Comparison of ENCODE assay signal across 27 cellular contexts in the genomic region with DNA sequence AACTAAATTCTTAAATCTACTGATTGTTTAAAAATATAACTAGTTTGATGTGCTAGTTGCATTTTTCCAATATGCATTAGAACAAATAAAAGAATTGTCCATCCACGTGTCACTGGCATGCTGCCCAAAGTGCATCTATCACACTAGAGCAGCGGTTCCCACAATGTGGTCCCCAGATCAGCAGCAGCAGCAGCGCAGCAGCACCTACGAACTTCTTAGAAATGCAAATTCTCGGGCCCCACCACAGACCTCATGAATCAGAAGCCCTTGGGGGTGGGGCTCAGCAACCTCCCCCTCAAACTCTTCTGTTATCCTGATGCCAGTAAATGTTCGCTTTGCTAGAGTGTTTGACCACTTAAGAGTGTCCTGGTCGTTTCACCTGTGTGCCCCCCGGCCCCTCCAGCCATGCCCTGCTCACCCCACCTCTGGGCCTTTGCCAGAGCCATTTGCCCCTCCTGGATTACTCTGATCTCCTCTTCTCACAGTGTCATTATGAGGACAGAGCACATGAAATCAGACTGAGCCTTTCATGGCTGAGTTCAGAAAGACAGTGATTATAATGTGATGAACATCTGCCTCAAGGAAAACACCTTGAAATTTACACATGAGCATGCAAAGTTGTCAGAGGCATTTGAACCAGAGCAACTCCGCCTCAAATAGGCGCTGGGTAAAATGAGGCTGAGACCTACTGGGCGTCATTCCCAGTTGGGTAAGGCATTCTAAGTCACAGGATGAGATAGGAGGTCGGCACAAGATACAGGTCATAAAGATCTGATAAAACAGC. TPM values are rescaled to one million over a fixed set of nuclear protein-coding genes. Genes with fewer than 3 reads are reported as not detected.
DNase-seq lines count a peak whose midpoint lies in the region; ATAC-seq lines count a peak whose summit lies in the region.
"Had no signal": no experiment of that assay in that cellular context is flagged by ENCODE, and none has a peak within 500 bp of the region (broad histone marks: within the 10 kb centered on the region; RNA-seq: fewer than 3 reads in every experiment).

No MANE protein-coding gene starts in this region.

- 0 out of 2 replicates have a peak overlapping the region, but pooled peaks have one; percentile 2 for H3K9ac ChIP-seq in HUES48 (ENCODE audit: low read depth, low read length)
- no peak overlapping the region for H3K9ac ChIP-seq in GM23248

- H3K9me2 ChIP-seq in GM23248 (ENCODE audit: insufficient read depth): no peaks in the 10 kb centered on the region

- no peak overlapping the region for H3K4me3 Mint-ChIP-seq in activated T-helper 17 cell treated with anti-CD3 and anti-CD28 coated beads, Interleukin-2, amount 50 U/mL, for 72 hours
- H3K4me3 Mint-ChIP-seq in natural killer cell treated with Interleukin-12 subunit alpha and Interleukin-12 subunit beta and Interleukin-15 and Interleukin-18, amount 100 ng/mL, for 72 hours: no peak overlapping the region
- H3K4me3 Mint-ChIP-seq: CD4-positive, alpha-beta memory T cell; naive thymus-derived CD4-positive, alpha-beta T cell; stimulated activated naive CD8-positive, alpha-beta T cell treated with anti-CD3 and anti-CD28 coated beads, Interleukin-15, Interleukin-2, amounts not matched to agents 100 ng/mL and 50 ng/mL, for 24 hours had no signal

- no peak overlapping the region for H3K4me2 ChIP-seq in GM23248 (ENCODE audit: unreplicated experiment)

- H3K36me3 Mint-ChIP-seq in activated T-helper 17 cell treated with anti-CD3 and anti-CD28 coated beads, Interleukin-2, amount 50 U/mL, for 72 hours (ENCODE audit: low read depth): no peaks in the 10 kb centered on the region
- H3K36me3 Mint-ChIP-seq in natural killer cell treated with Interleukin-12 subunit alpha and Interleukin-12 subunit beta and Interleukin-15 and Interleukin-18, amount 100 ng/mL, for 72 hours: no peaks in the 10 kb centered on the region
- H3K36me3 Mint-ChIP-seq: activated naive CD4-positive, alpha-beta T cell treated with anti-CD3 and anti-CD28 coated beads, Interleukin-2, amount 50 U/mL, for 72 hours; CD4-positive, alpha-beta memory T cell; naive thymus-derived CD4-positive, alpha-beta T cell had no signal

- DNase-seq in stimulated activated CD8-positive, alpha-beta memory T cell treated with anti-CD3 and anti-CD28 coated beads, Interleukin-15, amount 100 ng/mL, for 48 hours (ENCODE audit: low read depth in 2 of 2): peak; percentile 31 to 35
- no peak for DNase-seq in GM23248
- DNase-seq in DMS53 treated with DMSO at 0.1 percent for 48 hours (lab: John Stamatoyannopoulos, UW; ENCODE audit: unreplicated experiment): no peak
- DNase-seq in natural killer cell treated with Interleukin-12 subunit alpha and Interleukin-12 subunit beta and Interleukin-15 and Interleukin-18, amount 100 ng/mL, for 72 hours (ENCODE audit: low spot score): no peak
- DNase-seq: activated CD4-positive, CD25-positive, alpha-beta regulatory T cell; CD4-positive, alpha-beta memory T cell; effector memory CD4-positive, alpha-beta T cell; left colon; mesendoderm; naive thymus-derived CD4-positive, alpha-beta T cell; NCI-H1092 treated with DMSO at 0.1 percent for 48 hours; NCI-H2081 treated with DMSO at 0.1 percent for 48 hours; NCI-H446 treated with DMSO at 0.1 percent for 48 hours; pancreas; sigmoid colon; T-helper 9 cell; transverse colon had no signal

- H3K36me3 ChIP-seq in HUES48 (ENCODE audit: control insufficient read depth, insufficient read depth, low read length) (no peaks in the 10 kb centered on the region), GM23248 (ENCODE audit: low read depth) (no peaks in the 10 kb centered on the region)
- H3K36me3 ChIP-seq: esophagus muscularis mucosa, pancreas, sigmoid colon, transverse colon had no signal

- H3K27me3 ChIP-seq in HUES48 (ENCODE audit: control insufficient read depth, insufficient read depth, low read length) (no peaks in the 10 kb centered on the region), GM23248 (replicated peaks; ENCODE audit: insufficient read depth) (0 out of 2 replicates have a peak, but pooled peaks cover 14% of the 10 kb centered on the region)
- H3K27me3 ChIP-seq: esophagus muscularis mucosa, sigmoid colon, transverse colon had no signal

- no peaks in the 10 kb centered on the region for H3K9me3 Mint-ChIP-seq in activated T-helper 17 cell treated with anti-CD3 and anti-CD28 coated beads, Interleukin-2, amount 50 U/mL, for 72 hours
- H3K9me3 Mint-ChIP-seq in natural killer cell treated with Interleukin-12 subunit alpha and Interleukin-12 subunit beta and Interleukin-15 and Interleukin-18, amount 100 ng/mL, for 72 hours: no peaks in the 10 kb centered on the region
- H3K9me3 Mint-ChIP-seq: activated naive CD4-positive, alpha-beta T cell treated with anti-CD3 and anti-CD28 coated beads, Interleukin-2, amount 50 U/mL, for 72 hours; CD4-positive, alpha-beta memory T cell; naive thymus-derived CD4-positive, alpha-beta T cell; stimulated activated naive CD8-positive, alpha-beta T cell treated with anti-CD3 and anti-CD28 coated beads, Interleukin-15, Interleukin-2, amounts not matched to agents 100 ng/mL and 50 ng/mL, for 24 hours had no signal

- no peaks in the 10 kb centered on the region for H3K9me3 ChIP-seq in HUES48 (ENCODE audit: control insufficient read depth, insufficient read depth, low read length)
- H3K9me3 ChIP-seq in GM23248 (ENCODE audit: low read depth): no peaks in the 10 kb centered on the region
- H3K9me3 ChIP-seq: esophagus muscularis mucosa, pancreas, sigmoid colon, transverse colon had no signal

- H3K4me3 ChIP-seq in HUES48 (ENCODE audit: low read depth, low read length) (no peak overlapping the region; the same call in 1 of the 2 replicates), GM23248 (no peak overlapping the region)
- H3K4me3 ChIP-seq: esophagus muscularis mucosa, pancreas, sigmoid colon, transverse colon had no signal

- no peaks in the 10 kb centered on the region for H3K79me2 ChIP-seq in GM23248 (ENCODE audit: insufficient read depth)

- ATAC-seq in GM18867 (IDR thresholded peaks at IDR 0.05; ENCODE audit: unreplicated experiment): peak; percentile 51
- peak; percentile 56 for ATAC-seq in activated T-helper 17 cell treated with anti-CD3 and anti-CD28 coated beads, Interleukin-2, amount 50 U/mL, for 72 hours (replicated peaks)
- no peak for ATAC-seq in natural killer cell treated with Interleukin-12 subunit alpha and Interleukin-12 subunit beta and Interleukin-15 and Interleukin-18, amount 100 ng/mL, for 72 hours
- ATAC-seq: activated naive CD4-positive, alpha-beta T cell treated with anti-CD3 and anti-CD28 coated beads, Interleukin-2, amount 50 U/mL, for 72 hours; HCT116; left colon; naive thymus-derived CD4-positive, alpha-beta T cell; pancreas had no signal

- H3K27ac ChIP-seq in HUES48 (ENCODE audit: low read depth, low read length) (no peak overlapping the region), GM23248 (no peak overlapping the region)
- H3K27ac ChIP-seq: esophagus muscularis mucosa, pancreas, sigmoid colon, transverse colon had no signal

- H3F3A ChIP-seq in GM23248 (ENCODE audit: insufficient read depth): no peaks in the 10 kb centered on the region

- peaks cover 10% of the 10 kb centered on the region for H3K27me3 Mint-ChIP-seq in activated T-helper 17 cell treated with anti-CD3 and anti-CD28 coated beads, Interleukin-2, amount 50 U/mL, for 72 hours
- peaks cover 10 to 12% of the 10 kb centered on the region in 2 donors for H3K27me3 Mint-ChIP-seq in natural killer cell treated with Interleukin-12 subunit alpha and Interleukin-12 subunit beta and Interleukin-15 and Interleukin-18, amount 100 ng/mL, for 72 hours

- no peak overlapping the region for H2AFZ ChIP-seq in GM23248

- WGBS in GM23248 (ENCODE audit: low coverage in 1 of 2, low lambda C conversion rate in 2 of 2, missing lambda C conversion rate in 2 of 2), 2 experiments: 59 to 61% methylated on average over 12 of the region's 12 CpGs

- H3K4me1 ChIP-seq in HUES48 (ENCODE audit: control insufficient read depth, insufficient read depth, low read length): peaks cover 22% of the 10 kb centered on the region
- no peaks in the 10 kb centered on the region for H3K4me1 ChIP-seq in GM23248 (ENCODE audit: insufficient read depth)
- H3K4me1 ChIP-seq: pancreas, transverse colon had no signal

- no peak overlapping the region for H3K27ac Mint-ChIP-seq in activated T-helper 17 cell treated with anti-CD3 and anti-CD28 coated beads, Interleukin-2, amount 50 U/mL, for 72 hours
- H3K27ac Mint-ChIP-seq in natural killer cell treated with Interleukin-12 subunit alpha and Interleukin-12 subunit beta and Interleukin-15 and Interleukin-18, amount 100 ng/mL, for 72 hours: no peak overlapping the region
- H3K27ac Mint-ChIP-seq: activated naive CD4-positive, alpha-beta T cell treated with anti-CD3 and anti-CD28 coated beads, Interleukin-2, amount 50 U/mL, for 72 hours; CD4-positive, alpha-beta memory T cell; naive thymus-derived CD4-positive, alpha-beta T cell; stimulated activated naive CD8-positive, alpha-beta T cell treated with anti-CD3 and anti-CD28 coated beads, Interleukin-15, Interleukin-2, amounts not matched to agents 100 ng/mL and 50 ng/mL, for 24 hours had no signal

- no peaks in the 10 kb centered on the region for H4K20me1 ChIP-seq in GM23248 (ENCODE audit: insufficient read depth)

- in situ Hi-C loops in GM23248 (cut with MboI): no loop called here

- H3K4me1 Mint-ChIP-seq in activated T-helper 17 cell treated with anti-CD3 and anti-CD28 coated beads, Interleukin-2, amount 50 U/mL, for 72 hours: no peaks in the 10 kb centered on the region
- H3K4me1 Mint-ChIP-seq in natural killer cell treated with Interleukin-12 subunit alpha and Interleukin-12 subunit beta and Interleukin-15 and Interleukin-18, amount 100 ng/mL, for 72 hours (ENCODE audit: low read depth in 2 of 2): no peaks in the 10 kb centered on the region

RNA-seq across cellular contexts. Expression of a gene that starts 12.6 kb away (rescaled TPM):
- total RNA-seq in activated T-helper 17 cell treated with anti-CD3 and anti-CD28 coated beads, Interleukin-2, amount 50 U/mL, for 72 hours: not detected
- not detected in 2 replicates for total RNA-seq in GM23248 (2014; rRNA removed; shearing (Covaris generic))
- polyA plus RNA-seq in GM23248 (2016; fragmentation: Nextera tagmentation; extraction: Ambion mirVana): not detected in 2 replicates
- not detected for total RNA-seq in natural killer cell treated with Interleukin-12 subunit alpha and Interleukin-12 subunit beta and Interleukin-15 and Interleukin-18, amount 100 ng/mL, for 72 hours
- total RNA-seq: activated naive CD4-positive, alpha-beta T cell treated with anti-CD3 and anti-CD28 coated beads, Interleukin-2, amount 50 U/mL, for 72 hours; CD4-positive, alpha-beta memory T cell; cerebellum; HT1080; left colon; LHCN-M2; naive thymus-derived CD4-positive, alpha-beta T cell; transverse colon had no signal
- polyA plus RNA-seq: CD4-positive, alpha-beta memory T cell; naive thymus-derived CD4-positive, alpha-beta T cell; sigmoid colon had no signal

RNA-seq across cellular contexts. Expression of a gene that starts 28.9 kb away (rescaled TPM):
- total RNA-seq in activated T-helper 17 cell treated with anti-CD3 and anti-CD28 coated beads, Interleukin-2, amount 50 U/mL, for 72 hours: under 1 TPM; 0.32 to 0.69 TPM
- not detected in 2 replicates for total RNA-seq in GM23248 (2014; rRNA removed; shearing (Covaris generic))
- polyA plus RNA-seq in GM23248 (2016; fragmentation: Nextera tagmentation; extraction: Ambion mirVana): not detected in 2 replicates
- total RNA-seq in natural killer cell treated with Interleukin-12 subunit alpha and Interleukin-12 subunit beta and Interleukin-15 and Interleukin-18, amount 100 ng/mL, for 72 hours: not detected
- total RNA-seq: CD4-positive, alpha-beta memory T cell; HT1080; LHCN-M2 had no signal
- polyA plus RNA-seq: CD4-positive, alpha-beta memory T cell had no signal

RNA-seq across cellular contexts. Expression of a gene that starts 30.2 kb away (rescaled TPM):
- total RNA-seq in activated T-helper 17 cell treated with anti-CD3 and anti-CD28 coated beads, Interleukin-2, amount 50 U/mL, for 72 hours: 10 to 100 TPM; 13.1 to 15.9 TPM
- 8.3 and 11.8 TPM in 2 replicates for total RNA-seq in GM23248 (2014; rRNA removed; shearing (Covaris generic))
- polyA plus RNA-seq in GM23248 (2016; fragmentation: Nextera tagmentation; extraction: Ambion mirVana): 8.4 and 10.7 TPM in 2 replicates
- 10 to 100 TPM; 11.6 to 12.9 TPM for total RNA-seq in natural killer cell treated with Interleukin-12 subunit alpha and Interleukin-12 subunit beta and Interleukin-15 and Interleukin-18, amount 100 ng/mL, for 72 hours

RNA-seq across cellular contexts. Expression of a gene that starts 45.8 kb away (rescaled TPM):
- 1 to 10 TPM; 7.7 to 9.2 TPM for total RNA-seq in activated T-helper 17 cell treated with anti-CD3 and anti-CD28 coated beads, Interleukin-2, amount 50 U/mL, for 72 hours
- total RNA-seq in GM23248 (2014; rRNA removed; shearing (Covaris generic)): 4.6 and 6.2 TPM in 2 replicates
- 11.7 and 13.0 TPM in 2 replicates for polyA plus RNA-seq in GM23248 (2016; fragmentation: Nextera tagmentation; extraction: Ambion mirVana)
- total RNA-seq in natural killer cell treated with Interleukin-12 subunit alpha and Interleukin-12 subunit beta and Interleukin-15 and Interleukin-18, amount 100 ng/mL, for 72 hours: 1 to 10 TPM; 6.4 to 8.4 TPM

Comparison
In these comparisons a context has a peak if more than half of its experiments do, and no peak if none do; other contexts are left out.
1. ATAC-seq: peak in GM18867 (single experiment) and activated T-helper 17 cell treated with anti-CD3 and anti-CD28 coated beads, Interleukin-2, amount 50 U/mL, for 72 hours (single experiment); none in natural killer cell treated with Interleukin-12 subunit alpha and Interleukin-12 subunit beta and Interleukin-15 and Interleukin-18, amount 100 ng/mL, for 72 hours (0 of 2).
2. DNase-seq: peak in stimulated activated CD8-positive, alpha-beta memory T cell treated with anti-CD3 and anti-CD28 coated beads, Interleukin-15, amount 100 ng/mL, for 48 hours (2 of 2); none in GM23248 (single experiment), DMS53 treated with DMSO at 0.1 percent for 48 hours (single experiment) and natural killer cell treated with Interleukin-12 subunit alpha and Interleukin-12 subunit beta and Interleukin-15 and Interleukin-18, amount 100 ng/mL, for 72 hours (single experiment).